Comparison of ENCODE assay signal across 8 cellular contexts in the genomic region with DNA sequence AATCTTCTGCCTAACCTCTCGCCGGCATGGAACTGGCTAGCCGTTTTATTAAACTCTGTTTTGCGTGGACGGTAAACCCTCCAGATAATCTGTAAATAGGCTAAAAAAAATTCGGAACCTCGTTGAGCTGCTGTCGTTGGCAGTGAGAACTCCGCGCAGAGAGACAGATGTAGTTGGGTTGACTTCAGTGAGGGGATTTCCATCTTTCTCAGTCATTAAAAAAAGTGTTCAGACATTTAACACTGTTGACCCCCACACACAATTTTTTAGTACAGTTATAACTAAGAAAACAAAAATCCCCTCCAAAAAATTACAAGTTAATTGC. TPM values are rescaled to one million over a fixed set of nuclear protein-coding genes. Genes with fewer than 3 reads are reported as not detected.
A peak's percentile ranks its signal among the peaks of the same experiment; 100 is the strongest.
DNase-seq lines count a peak whose midpoint lies in the region; ATAC-seq and TF ChIP-seq lines count a peak whose summit lies in the region.

No MANE protein-coding gene starts in this region.

- POLR2A ChIA-PET in SK-N-SH (lab: Yijun Ruan, JAX): interaction anchor here (1.0 to 1.4 kb wide), 2 partner anchors 13 to 293 kb away, joined by 5 to 8 read pairs; no protein-coding TSS in a partner anchor

- ATAC-seq in GM18499 (IDR thresholded peaks at IDR 0.05; ENCODE audit: insufficient read depth, unreplicated experiment) (peak; percentile 10), HG02642 (IDR thresholded peaks at IDR 0.05; ENCODE audit: poor library complexity, unreplicated experiment) (peak; percentile 8), GM19023 (IDR thresholded peaks at IDR 0.05; ENCODE audit: unreplicated experiment) (no peak)

- DNase-seq in SK-N-SH (peak; percentile 33), fibroblast of lung (ENCODE audit: low read depth in 2 of 2) (no peak), NCI-H2196 treated with DMSO at 0.1 percent for 48 hours (lab: John Stamatoyannopoulos, UW; ENCODE audit: unreplicated experiment) (no peak), midbrain (lab: John Stamatoyannopoulos, UW) (no peak)

- H3K4me3 ChIP-seq in SK-N-SH (ENCODE audit: low read depth in 2 of 2, low read length in 1 of 2) (peak overlapping the region; percentile 71 to 72), fibroblast of lung (replicated peaks in 1 of 4; ENCODE audit: control extremely low read depth in 1 of 4, insufficient read depth in 1 of 4, low read depth in 3 of 4, low read length in 4 of 4) (peak overlapping the region; percentile 71 to 96 (median 90)), rectal smooth muscle tissue (ENCODE audit: low read length) (peak overlapping the region; percentile 92)

- peaks cover 52% of the 10 kb centered on the region for H3K79me2 ChIP-seq in SK-N-SH (ENCODE audit: insufficient read depth)
- H3K79me2 ChIP-seq in fibroblast of lung (ENCODE audit: control insufficient read depth, insufficient read depth, low read length): peaks cover 35% of the 10 kb centered on the region

- peak overlapping the region; percentile 43 for H2AFZ ChIP-seq in SK-N-SH (ENCODE audit: low read depth)
- peak overlapping the region; percentile 15 for H2AFZ ChIP-seq in fibroblast of lung (ENCODE audit: low read length)

- TF ChIP-seq RAD21 in SK-N-SH (IDR thresholded peaks at IDR 0.05; ENCODE audit: low read length): no peak

- WGBS in SK-N-SH (ENCODE audit: low lambda C conversion rate): 0% methylated on average over 10 of the region's 10 CpGs

- H3K9ac ChIP-seq in SK-N-SH (peak overlapping the region; percentile 91), fibroblast of lung (ENCODE audit: insufficient read depth, low read length) (peak overlapping the region; percentile 92), rectal smooth muscle tissue (ENCODE audit: low read length) (peak overlapping the region; percentile 80)

- no peaks in the 10 kb centered on the region for H3K27me3 ChIP-seq in SK-N-SH (ENCODE audit: insufficient read depth)
- no peaks in the 10 kb centered on the region for H3K27me3 ChIP-seq in fibroblast of lung (ENCODE audit: control insufficient read depth, insufficient read depth, low read length)
- H3K27me3 ChIP-seq in rectal smooth muscle tissue (ENCODE audit: control insufficient read depth, insufficient read depth, low read length): no peaks in the 10 kb centered on the region

- no peaks in the 10 kb centered on the region for H3K9me3 ChIP-seq in SK-N-SH
- no peaks in the 10 kb centered on the region for H3K9me3 ChIP-seq in fibroblast of lung (ENCODE audit: control insufficient read depth, insufficient read depth, low read depth, low read length)

- no peaks in the 10 kb centered on the region for H3K9me2 ChIP-seq in SK-N-SH

- H3K36me3 ChIP-seq in SK-N-SH (replicated peaks in 1 of 2; ENCODE audit: control insufficient read depth in 1 of 2, insufficient read depth in 2 of 2, low read length in 1 of 2) (peaks cover 30 to 32% of the 10 kb centered on the region in 2 experiments), fibroblast of lung (ENCODE audit: control insufficient read depth, insufficient read depth, low read length) (peaks cover 9% of the 10 kb centered on the region), rectal smooth muscle tissue (ENCODE audit: control insufficient read depth, insufficient read depth, low read length) (peaks cover 6% of the 10 kb centered on the region)

- TF ChIP-seq EP300 in SK-N-SH (IDR thresholded peaks at IDR 0.05; ENCODE audit: borderline replicate concordance in 1 of 2, low read depth in 1 of 2, low read length in 1 of 2): no peak

- 0 out of 2 replicates have a peak, but pooled peaks cover under 1% of the 10 kb centered on the region for H4K20me1 ChIP-seq in SK-N-SH (ENCODE audit: insufficient read depth)
- no peaks in the 10 kb centered on the region for H4K20me1 ChIP-seq in fibroblast of lung (ENCODE audit: control insufficient read depth, extremely low read depth, insufficient read depth, low read length)

- H3K4me2 ChIP-seq in SK-N-SH: peak overlapping the region; percentile 72
- H3K4me2 ChIP-seq in fibroblast of lung (ENCODE audit: extremely low read depth, insufficient read depth, low read length): peak overlapping the region; percentile 95

- H3K27ac ChIP-seq in SK-N-SH (ENCODE audit: low read depth in 2 of 2, low read length in 1 of 2): peak overlapping the region; percentile 79 to 81
- H3K27ac ChIP-seq in fibroblast of lung (ENCODE audit: insufficient read depth, low read length): peak overlapping the region; percentile 89
- peak overlapping the region; percentile 96 for H3K27ac ChIP-seq in rectal smooth muscle tissue (ENCODE audit: low read depth, low read length)

- H3K4me1 ChIP-seq in SK-N-SH (ENCODE audit: control insufficient read depth in 1 of 2, insufficient read depth in 2 of 2, low read depth in 1 of 2, low read length in 1 of 2) (peaks cover 0 to 4% of the 10 kb centered on the region in 2 experiments; a peak in 2 of 4 replicates), fibroblast of lung (ENCODE audit: control insufficient read depth, extremely low read depth, insufficient read depth, low read length) (peaks cover 2% of the 10 kb centered on the region), rectal smooth muscle tissue (ENCODE audit: control insufficient read depth, insufficient read depth, low read length) (peaks cover 8% of the 10 kb centered on the region)

- CTCF ChIA-PET in SK-N-SH (lab: Yijun Ruan, JAX): interaction anchor here (1.0 to 3.1 kb wide), 2 partner anchors 14 to 53 kb away, joined by 3 to 17 read pairs; no protein-coding TSS in a partner anchor

- TF ChIP-seq CTCF in SK-N-SH (IDR thresholded peaks at IDR 0.05): no peak
- TF ChIP-seq CTCF in fibroblast of lung (conservative IDR thresholded peaks at IDR 0.05 in 1 of 2, IDR thresholded peaks at IDR 0.05 in 1 of 2; ENCODE audit: low read depth in 1 of 2, low read length in 2 of 2): no peak

- H3F3A ChIP-seq in SK-N-SH (replicated peaks; ENCODE audit: insufficient read depth): peaks cover 11% of the 10 kb centered on the region

TF ChIP-seq in SK-N-SH, 30 proteins besides CTCF, POLR2A, EP300 and RAD21:
- no peak for TF ChIP-seq SMC3 (IDR thresholded peaks at IDR 0.05; ENCODE audit: low read depth, low read length)
- TF ChIP-seq, protein P1, sequence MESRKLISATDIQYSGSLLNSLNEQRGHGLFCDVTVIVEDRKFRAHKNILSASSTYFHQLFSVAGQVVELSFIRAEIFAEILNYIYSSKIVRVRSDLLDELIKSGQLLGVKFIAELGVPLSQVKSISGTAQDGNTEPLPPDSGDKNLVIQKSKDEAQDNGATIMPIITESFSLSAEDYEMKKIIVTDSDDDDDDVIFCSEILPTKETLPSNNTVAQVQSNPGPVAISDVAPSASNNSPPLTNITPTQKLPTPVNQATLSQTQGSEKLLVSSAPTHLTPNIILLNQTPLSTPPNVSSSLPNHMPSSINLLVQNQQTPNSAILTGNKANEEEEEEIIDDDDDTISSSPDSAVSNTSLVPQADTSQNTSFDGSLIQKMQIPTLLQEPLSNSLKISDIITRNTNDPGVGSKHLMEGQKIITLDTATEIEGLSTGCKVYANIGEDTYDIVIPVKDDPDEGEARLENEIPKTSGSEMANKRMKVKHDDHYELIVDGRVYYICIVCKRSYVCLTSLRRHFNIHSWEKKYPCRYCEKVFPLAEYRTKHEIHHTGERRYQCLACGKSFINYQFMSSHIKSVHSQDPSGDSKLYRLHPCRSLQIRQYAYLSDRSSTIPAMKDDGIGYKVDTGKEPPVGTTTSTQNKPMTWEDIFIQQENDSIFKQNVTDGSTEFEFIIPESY (IDR thresholded peaks at IDR 0.05; ENCODE audit: borderline replicate concordance, low read depth): no peak

RNA-seq across cellular contexts. Expression of gene PARK7, which starts 0.5 kb away (rescaled TPM):
- polyA plus RNA-seq in SK-N-SH (2012; rRNA removed): 415 and 421 TPM in 2 replicates
- polyA plus RNA-seq in SK-N-SH (2012; cell fraction: cytosol; rRNA removed): 512 and 679 TPM in 2 replicates
- 70.8 and 126 TPM in 2 replicates for polyA plus RNA-seq in SK-N-SH (2012; cell fraction: nucleus; rRNA removed)
- total RNA-seq in fibroblast of lung: 251 and 264 TPM in 2 replicates
- polyA plus RNA-seq in fibroblast of lung: 513 and 651 TPM in 2 replicates
- 461 and 544 TPM in 2 replicates for polyA plus RNA-seq in fibroblast of lung (2012)
- 22.8 and 26.5 TPM in 2 replicates for polyA minus RNA-seq in fibroblast of lung (ENCODE audit: low replicate concordance)

RNA-seq across cellular contexts. Expression of gene TNFRSF9, which starts 21.3 kb away (rescaled TPM):
- polyA plus RNA-seq in SK-N-SH (2012; rRNA removed): 2.9 and 5.1 TPM in 2 replicates
- 3.1 and 3.8 TPM in 2 replicates for polyA plus RNA-seq in SK-N-SH (2012; cell fraction: cytosol; rRNA removed)
- polyA plus RNA-seq in SK-N-SH (2012; cell fraction: nucleus; rRNA removed): 2.1 and 2.8 TPM in 2 replicates
- under 0.01 TPM in 1 of 2 replicates, not detected in the other for total RNA-seq in fibroblast of lung
- 0.02 TPM in 1 of 2 replicates, not detected in the other for polyA plus RNA-seq in fibroblast of lung
- polyA plus RNA-seq in fibroblast of lung (2012): not detected in 2 replicates
- not detected in 2 replicates for polyA minus RNA-seq in fibroblast of lung (ENCODE audit: low replicate concordance)
